In genomic region chr19:12725609-12726008, GRCh38 we compare ENCODE assay signal across 12 cellular contexts. TPM values are rescaled to one million over a fixed set of nuclear protein-coding genes. Genes with fewer than 3 reads are reported as not detected.
"Had no signal": no experiment of that assay in that cellular context is flagged by ENCODE, and none has a peak within 500 bp of the region (broad histone marks: within the 10 kb centered on the region; RNA-seq: fewer than 3 reads in every experiment).

No MANE protein-coding gene starts in this region.

RNA-seq across cellular contexts. Expression of gene BEST2, which starts 26.0 kb away (rescaled TPM):
- total RNA-seq: activated CD4-positive, alpha-beta memory T cell treated with anti-CD3 and anti-CD28 coated beads, Interleukin-2, amount 10 ng/mL, durations not matched to agents 7 days and 5 days; activated CD4-positive, alpha-beta T cell treated with anti-CD3 and anti-CD28 coated beads, Interleukin-2, amount 10 ng/mL, durations not matched to agents 7 days and 5 days; activated T-cell treated with anti-CD3 and anti-CD28 coated beads, Interleukin-2, amount 50 U/mL, for 72 hours; astrocyte; bronchial epithelial cell; cardiac septum; cerebellum; esophagus muscularis mucosa; gastroesophageal sphincter; glomerular endothelial cell; heart right ventricle; T-helper 2 cell treated with Interferon-gamma antibody and Interleukin-4, amounts not matched to agents 100 ng/mL and 5 ng/mL, for 36 hours had no signal
- polyA plus RNA-seq: heart right ventricle had no signal
